In the genomic region with DNA sequence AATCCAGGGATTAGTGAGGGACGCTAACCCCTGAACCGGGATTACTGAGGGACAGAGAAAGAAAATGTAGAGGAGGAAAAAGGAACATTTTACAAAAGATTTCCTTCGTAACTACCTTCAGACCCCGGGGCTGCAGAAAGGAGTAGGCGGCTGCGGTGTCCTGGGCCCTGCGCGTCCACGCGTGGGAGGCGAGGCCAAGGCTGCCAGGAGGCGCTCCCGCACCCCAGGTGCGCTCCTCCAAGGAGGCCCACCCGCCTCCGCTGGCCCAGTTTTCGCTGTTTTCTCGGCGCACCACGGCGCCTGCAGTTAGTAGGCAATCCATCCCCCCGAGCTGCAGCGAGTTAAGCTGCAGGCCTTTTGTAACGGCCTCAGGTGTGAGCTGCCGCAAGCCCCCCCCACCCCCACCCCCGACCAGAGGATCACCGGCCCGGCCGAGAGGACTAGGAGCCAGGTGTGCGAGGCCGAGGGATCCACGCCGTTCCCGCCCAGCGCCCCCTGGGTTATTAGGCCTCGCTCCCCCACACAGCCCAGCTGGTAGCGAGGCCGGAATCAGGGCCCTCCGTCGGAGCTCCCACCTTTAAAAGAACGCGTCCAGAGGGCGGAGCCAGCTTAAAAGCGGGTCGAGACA, we compare ENCODE assay signal across 13 cellular contexts.
DNase-seq lines count a peak whose midpoint lies in the region; ATAC-seq and TF ChIP-seq lines count a peak whose summit lies in the region.
"Had no signal": no experiment of that assay in that cellular context is flagged by ENCODE, and none has a peak within 500 bp of the region (broad histone marks: within the 10 kb centered on the region; RNA-seq: fewer than 3 reads in every experiment).

No MANE protein-coding gene starts in this region.

- no peak overlapping the region for H3K14ac ChIP-seq in neuronal stem cell (ENCODE audit: low read length)

- no peak overlapping the region for H3K23ac ChIP-seq in neuronal stem cell (ENCODE audit: low read depth, low read length, poor library complexity)

- H3K4me3 ChIP-seq in GM06990 (replicated peaks; ENCODE audit: low read depth, low read length) (no peak overlapping the region; the same call in 1 of the 2 replicates), mammary epithelial cell (replicated peaks in 1 of 3; ENCODE audit: insufficient read depth in 1 of 3, low read depth in 2 of 3, low read length in 3 of 3) (no peak overlapping the region), neuronal stem cell (ENCODE audit: low read length in 2 of 2) (peak overlapping the region in 1 of 2 donors; percentile 57), vagina (no peak overlapping the region)
- H3K4me3 ChIP-seq: pancreas had no signal

- DNase-seq in GM06990 (ENCODE audit: extremely low read depth, insufficient read length) (peak; percentile 50), mammary epithelial cell (no peak), neuronal stem cell (ENCODE audit: low spot score) (no peak), HPDE6-E6E7 (ENCODE audit: extremely low spot score) (no peak), AML-193 (lab: John Stamatoyannopoulos, UW) (no peak), vagina (ENCODE audit: extremely low spot score in 2 of 2) (no peak)
- DNase-seq: cortex of kidney, hypothalamus, NCI-H1417 treated with DMSO at 0.1 percent for 48 hours had no signal

- H2BK120ac ChIP-seq in neuronal stem cell (ENCODE audit: low read depth, low read length), result no peak overlapping the region

- H3K27ac ChIP-seq in mammary epithelial cell (ENCODE audit: insufficient read depth, low read depth, low read length) (no peak overlapping the region), neuronal stem cell (replicated peaks; ENCODE audit: low read length) (no peak overlapping the region), vagina (no peak overlapping the region)
- H3K27ac ChIP-seq: pancreas had no signal

- 10% methylated on average over 25 of the region's 45 CpGs for WGBS in mammary epithelial cell (ENCODE audit: low coverage, missing lambda C conversion rate)
- no CpG with 5 or more reads among the region's 45 CpGs for WGBS in neuronal stem cell (ENCODE audit: extremely low coverage in 2 of 2, insufficient read length in 2 of 2, insufficient replicate concordance in 1 of 2), 2 donors

- H2AFZ ChIP-seq in mammary epithelial cell (ENCODE audit: low read depth, low read length) (peak overlapping the region; percentile 30), neuronal stem cell (ENCODE audit: low read length) (peak overlapping the region; percentile 17)

- peaks cover 8% of the 10 kb centered on the region for H3K9me3 Mint-ChIP-seq in T-helper 1 cell treated with Interleukin-12 subunit alpha and Interleukin-12 subunit beta and Interleukin-4 antibody, amounts not matched to agents 30 μg/mL and 1 μg/mL, for 36 hours

- H4K20me1 ChIP-seq in mammary epithelial cell (ENCODE audit: insufficient read depth, low read length), result no peaks in the 10 kb centered on the region

- H3K4me2 ChIP-seq in mammary epithelial cell (ENCODE audit: insufficient read depth, low read depth, low read length) (peak overlapping the region; percentile 46), neuronal stem cell (ENCODE audit: insufficient read depth, low read length, poor library complexity, severe bottlenecking) (peak overlapping the region; percentile 45)

- no peak overlapping the region for H2BK5ac ChIP-seq in neuronal stem cell (ENCODE audit: low read length)

- H4K91ac ChIP-seq in neuronal stem cell (ENCODE audit: low read depth, low read length, poor library complexity), result no peak overlapping the region

- no peaks in the 10 kb centered on the region for H3K36me3 Mint-ChIP-seq in T-helper 1 cell treated with Interleukin-12 subunit alpha and Interleukin-12 subunit beta and Interleukin-4 antibody, amounts not matched to agents 30 μg/mL and 1 μg/mL, for 36 hours (ENCODE audit: low read depth)
- H3K36me3 Mint-ChIP-seq: CD14-positive monocyte had no signal

- intact Hi-C loops in mammary epithelial cell (cut with micrococcal nuclease), result no loop called here
- intact Hi-C loops in vagina (cut with DNase I), result no loop called here

- peak overlapping the region; percentile 58 for H3K4me3 Mint-ChIP-seq in T-helper 1 cell treated with Interleukin-12 subunit alpha and Interleukin-12 subunit beta and Interleukin-4 antibody, amounts not matched to agents 30 μg/mL and 1 μg/mL, for 36 hours
- H3K4me3 Mint-ChIP-seq: CD14-positive monocyte had no signal

- TF ChIP-seq POLR2A in vagina (IDR thresholded peaks at IDR 0.05), result no peak

- peak overlapping the region; percentile 6 for H3K27ac Mint-ChIP-seq in T-helper 1 cell treated with Interleukin-12 subunit alpha and Interleukin-12 subunit beta and Interleukin-4 antibody, amounts not matched to agents 30 μg/mL and 1 μg/mL, for 36 hours

- CTCF ChIA-PET in mammary epithelial cell (lab: Charles Lee; ENCODE audit: low non-redundant PET), result no interaction called here

- no peaks in the 10 kb centered on the region for H3K79me2 ChIP-seq in mammary epithelial cell (ENCODE audit: insufficient read depth, low read length)

- TF ChIP-seq CTCF in GM06990 (IDR thresholded peaks at IDR 0.05; ENCODE audit: insufficient read depth, low read length, poor library complexity, severe bottlenecking) (no peak), mammary epithelial cell (conservative IDR thresholded peaks at IDR 0.05 in 1 of 2, IDR thresholded peaks at IDR 0.05 in 1 of 2; ENCODE audit: extremely low read depth in 1 of 2, insufficient read depth in 1 of 2, low read depth in 1 of 2, low read length in 2 of 2) (no peak), vagina (IDR thresholded peaks at IDR 0.05) (no peak)

- in situ Hi-C loops in mammary epithelial cell (cut with MboI; ENCODE audit: low sequenced_read_pairs in 2 of 2), result no loop called here

- H3K9me3 ChIP-seq in mammary epithelial cell (replicated peaks; ENCODE audit: insufficient read depth, low read length) (no peaks in the 10 kb centered on the region), neuronal stem cell (replicated peaks in 1 of 2; ENCODE audit: control insufficient read depth in 2 of 2, insufficient read depth in 1 of 2, low read depth in 1 of 2, low read length in 2 of 2) (no peaks in the 10 kb centered on the region), vagina (no peaks in the 10 kb centered on the region)
- H3K9me3 ChIP-seq: pancreas had no signal

- H3K36me3 ChIP-seq in GM06990 (ENCODE audit: control insufficient read depth, insufficient read depth, low read length), result no peaks in the 10 kb centered on the region
- H3K36me3 ChIP-seq in mammary epithelial cell (ENCODE audit: insufficient read depth, low read length), result no peaks in the 10 kb centered on the region
- H3K36me3 ChIP-seq in neuronal stem cell (replicated peaks in 1 of 2; ENCODE audit: control insufficient read depth in 2 of 2, insufficient read depth in 2 of 2, low read length in 2 of 2), result no peaks in the 10 kb centered on the region
- H3K36me3 ChIP-seq in vagina, result no peaks in the 10 kb centered on the region
- H3K36me3 ChIP-seq: pancreas had no signal

- peak overlapping the region; percentile 87 for H3K18ac ChIP-seq in neuronal stem cell (ENCODE audit: low read length)

- H2BK15ac ChIP-seq in neuronal stem cell (ENCODE audit: low read length), result no peak overlapping the region

- H2AK5ac ChIP-seq in neuronal stem cell (ENCODE audit: low read depth, low read length), result no peak overlapping the region

- H3K79me1 ChIP-seq in neuronal stem cell (ENCODE audit: low read depth, low read length), result no peaks in the 10 kb centered on the region

- H3K4me1 Mint-ChIP-seq in T-helper 1 cell treated with Interleukin-12 subunit alpha and Interleukin-12 subunit beta and Interleukin-4 antibody, amounts not matched to agents 30 μg/mL and 1 μg/mL, for 36 hours (ENCODE audit: low read depth), result peaks cover 20% of the 10 kb centered on the region

- H3K4ac ChIP-seq in neuronal stem cell (ENCODE audit: low read length), result no peak overlapping the region

- H2BK12ac ChIP-seq in neuronal stem cell (ENCODE audit: low read length), result no peak overlapping the region

- ATAC-seq in HG03460 (IDR thresholded peaks at IDR 0.05; ENCODE audit: unreplicated experiment), result no peak
- ATAC-seq: pancreas had no signal

- H3K9ac ChIP-seq in mammary epithelial cell (ENCODE audit: insufficient read depth, low read length), result no peak overlapping the region
- no peak overlapping the region for H3K9ac ChIP-seq in neuronal stem cell (ENCODE audit: low read depth, low read length, poor library complexity)

- H3K4me1 ChIP-seq in mammary epithelial cell (ENCODE audit: insufficient read depth, low read length) (peaks cover 3% of the 10 kb centered on the region), neuronal stem cell (ENCODE audit: control insufficient read depth in 2 of 2, insufficient read depth in 1 of 2, low read depth in 1 of 2, low read length in 2 of 2) (peaks cover 0 to 3% of the 10 kb centered on the region in 2 donors), vagina (no peaks in the 10 kb centered on the region)
- H3K4me1 ChIP-seq: pancreas had no signal

- peaks cover 48% of the 10 kb centered on the region for H3K27me3 Mint-ChIP-seq in T-helper 1 cell treated with Interleukin-12 subunit alpha and Interleukin-12 subunit beta and Interleukin-4 antibody, amounts not matched to agents 30 μg/mL and 1 μg/mL, for 36 hours (ENCODE audit: low read depth)

- H4K8ac ChIP-seq in neuronal stem cell (ENCODE audit: low read depth, low read length), result no peak overlapping the region

- no TSS peak for BruUV-seq in mammary epithelial cell (replicated peaks; lab: Mats Ljungman, UMichigan)

- dilution Hi-C loops in mammary epithelial cell (cut with HindIII; ENCODE audit: low sequenced_read_pairs), result no loop called here

- H3K27me3 ChIP-seq in GM06990 (replicated peaks; ENCODE audit: control insufficient read depth, insufficient read depth, low read length), result no peaks in the 10 kb centered on the region; the same call in 1 of the 2 replicates
- H3K27me3 ChIP-seq in mammary epithelial cell (ENCODE audit: insufficient read depth, low read length), result no peaks in the 10 kb centered on the region
- peaks cover 0 to 43% (median 0%) of the 10 kb centered on the region in 3 experiments for H3K27me3 ChIP-seq in neuronal stem cell (ENCODE audit: control insufficient read depth in 3 of 3, insufficient read depth in 3 of 3, low read depth in 1 of 3, low read length in 3 of 3)
- H3K27me3 ChIP-seq in vagina, result no peaks in the 10 kb centered on the region
- H3K27me3 ChIP-seq: pancreas had no signal
